In the genomic region with DNA sequence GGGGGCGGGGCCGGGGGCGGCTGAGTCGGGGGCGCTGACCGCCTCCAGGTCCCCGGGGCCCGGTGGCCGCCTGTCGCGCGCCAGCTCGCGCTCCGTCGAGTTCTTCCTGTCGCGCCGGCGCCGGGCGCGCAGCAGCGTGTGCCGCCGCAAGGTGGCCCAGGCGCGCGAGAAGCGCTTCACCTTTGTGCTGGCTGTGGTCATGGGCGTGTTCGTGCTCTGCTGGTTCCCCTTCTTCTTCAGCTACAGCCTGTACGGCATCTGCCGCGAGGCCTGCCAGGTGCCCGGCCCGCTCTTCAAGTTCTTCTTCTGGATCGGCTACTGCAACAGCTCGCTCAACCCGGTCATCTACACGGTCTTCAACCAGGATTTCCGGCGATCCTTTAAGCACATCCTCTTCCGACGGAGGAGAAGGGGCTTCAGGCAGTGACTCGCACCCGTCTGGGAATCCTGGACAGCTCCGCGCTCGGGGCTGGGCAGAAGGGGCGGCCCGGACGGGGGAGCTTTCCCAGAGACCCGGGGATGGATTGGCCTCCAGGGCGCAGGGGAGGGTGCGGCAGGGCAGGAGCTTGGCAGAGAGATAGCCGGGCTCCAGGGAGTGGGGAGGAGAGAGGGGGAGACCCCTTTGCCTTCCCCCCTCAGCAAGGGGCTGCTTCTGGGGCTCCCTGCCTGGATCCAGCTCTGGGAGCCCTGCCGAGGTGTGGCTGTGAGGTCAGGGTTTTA, we compare ENCODE assay signal across 10 cellular contexts. TPM values are rescaled to one million over a fixed set of nuclear protein-coding genes. Genes with fewer than 3 reads are reported as not detected.
DNase-seq lines count a peak whose midpoint lies in the region; ATAC-seq and TF ChIP-seq lines count a peak whose summit lies in the region.
"Had no signal": no experiment of that assay in that cellular context is flagged by ENCODE, and none has a peak within 500 bp of the region (broad histone marks: within the 10 kb centered on the region; RNA-seq: fewer than 3 reads in every experiment).

No MANE protein-coding gene starts in this region.

- H3K27ac Mint-ChIP-seq in progenitor cell of endocrine pancreas, result peak overlapping the region; percentile 92

- no peaks in the 10 kb centered on the region for H3K9me3 ChIP-seq in SJCRH30 (replicated peaks)

- DNase-seq in NCI-H345 (lab: John Stamatoyannopoulos, UW), result peak; percentile 10
- no peak for DNase-seq in NCI-H345 treated with DMSO at 0.1 percent for 48 hours (lab: John Stamatoyannopoulos, UW; ENCODE audit: unreplicated experiment)
- peak; percentile 51 for DNase-seq in NCI-H510A treated with DMSO at 0.1 percent for 48 hours (lab: John Stamatoyannopoulos, UW)
- DNase-seq in epithelial cell of esophagus (ENCODE audit: low read depth), result peak; percentile 15
- no peak for DNase-seq in progenitor cell of endocrine pancreas (ENCODE audit: low spot score, unreplicated experiment)
- DNase-seq in SJCRH30, result no peak
- DNase-seq in COR-L47 (lab: John Stamatoyannopoulos, UW), result no peak
- DNase-seq: NCI-H146 had no signal

- peaks cover 34% of the 10 kb centered on the region for H3K4me1 ChIP-seq in SJCRH30

- no peak overlapping the region for H3K4me3 ChIP-seq in epithelial cell of esophagus (ENCODE audit: low read length)
- no peak overlapping the region for H3K4me3 ChIP-seq in SJCRH30

- H3K9me3 Mint-ChIP-seq in progenitor cell of endocrine pancreas (ENCODE audit: low read depth), result no peaks in the 10 kb centered on the region

- ATAC-seq in GM18873 (IDR thresholded peaks at IDR 0.05; ENCODE audit: low FRiP score, unreplicated experiment), result no peak

- no peaks in the 10 kb centered on the region for H3K36me3 Mint-ChIP-seq in progenitor cell of endocrine pancreas (ENCODE audit: insufficient read depth)

- H3K36me3 ChIP-seq in SJCRH30, result no peaks in the 10 kb centered on the region

- no peaks in the 10 kb centered on the region for H3K27me3 ChIP-seq in SJCRH30

- peak overlapping the region; percentile 73 for H3K4me3 Mint-ChIP-seq in progenitor cell of endocrine pancreas (ENCODE audit: low read depth)

- no peak overlapping the region for H3K27ac ChIP-seq in SJCRH30

- peaks cover 47% of the 10 kb centered on the region for H3K27me3 Mint-ChIP-seq in progenitor cell of endocrine pancreas

- H3K4me1 Mint-ChIP-seq in progenitor cell of endocrine pancreas (ENCODE audit: low read depth), result peaks cover 4% of the 10 kb centered on the region

- TF ChIP-seq CTCF in epithelial cell of esophagus (IDR thresholded peaks at IDR 0.05; ENCODE audit: insufficient read depth, low read depth, low read length, missing control alignments) (no peak), progenitor cell of endocrine pancreas (IDR thresholded peaks at IDR 0.05; ENCODE audit: unreplicated experiment) (peak; percentile 53)

RNA-seq across cellular contexts. Expression of gene ADRA2C, which starts 1.5 kb away (rescaled TPM):
- total RNA-seq in progenitor cell of endocrine pancreas, result 2.9 and 3.0 TPM in 2 replicates
- total RNA-seq in SJCRH30 (2014; rRNA removed; shearing (Covaris generic)), result 17.9 and 18.5 TPM in 2 replicates
- total RNA-seq: mononuclear cell had no signal

Comparison
In these comparisons a context has a peak if more than half of its experiments do, and no peak if none do; other contexts are left out.
1. DNase-seq: peak in NCI-H345 (single experiment), NCI-H510A treated with DMSO at 0.1 percent for 48 hours (single experiment) and epithelial cell of esophagus (single experiment); none in NCI-H345 treated with DMSO at 0.1 percent for 48 hours (single experiment), progenitor cell of endocrine pancreas (single experiment), SJCRH30 (0 of 2) and COR-L47 (single experiment).